8 cellular contexts compared by ENCODE assay signal in genomic region chr7:37198906-37199485, GRCh38.
DNase-seq lines count a peak whose midpoint lies in the region; ATAC-seq, FAIRE-seq and TF ChIP-seq lines count a peak whose summit lies in the region.

No MANE protein-coding gene starts in this region.

- H3K4me2 ChIP-seq in endothelial cell of umbilical vein (ENCODE audit: insufficient read depth, low read length), result no peak overlapping the region

- no peak overlapping the region for H3K4me3 Mint-ChIP-seq in activated CD8-positive, alpha-beta memory T cell treated with anti-CD3 and anti-CD28 coated beads, Interleukin-2, amount 10 ng/mL, durations not matched to agents 7 days and 5 days

- dilution Hi-C loops in endothelial cell of umbilical vein (cut with MboI; ENCODE audit: extremely low pct_ligation_motif_present, low sequenced_read_pairs), result loop anchor here (25.0 kb wide), 1 partner anchor 212 kb away; no protein-coding TSS in a partner anchor

- BruUV-seq in endothelial cell of umbilical vein (replicated peaks; lab: Mats Ljungman, UMichigan), result no TSS peak

- peaks cover 10% of the 10 kb centered on the region for H3K36me3 Mint-ChIP-seq in activated CD8-positive, alpha-beta memory T cell treated with anti-CD3 and anti-CD28 coated beads, Interleukin-2, amount 10 ng/mL, durations not matched to agents 7 days and 5 days

- no peaks in the 10 kb centered on the region for H3K9me3 Mint-ChIP-seq in activated CD8-positive, alpha-beta memory T cell treated with anti-CD3 and anti-CD28 coated beads, Interleukin-2, amount 10 ng/mL, durations not matched to agents 7 days and 5 days (ENCODE audit: low read depth)

- H3K36me3 ChIP-seq in endothelial cell of umbilical vein (ENCODE audit: control insufficient read depth in 2 of 2, extremely low read depth in 1 of 2, insufficient read depth in 2 of 2, low read length in 2 of 2) (no peaks in the 10 kb centered on the region), mucosa of descending colon (ENCODE audit: low read depth) (no peaks in the 10 kb centered on the region)

- CTCF ChIA-PET in activated CD8-positive, alpha-beta memory T cell treated with anti-CD3 and anti-CD28 coated beads, Interleukin-2, amount 10 ng/mL, durations not matched to agents 7 days and 5 days (lab: Charles Lee), result interaction anchor here (0.6 to 10.0 kb wide), 25 partner anchors 10 to 880 kb away, joined by 3 to 63 read pairs (median 4); no protein-coding TSS in a partner anchor
- CTCF ChIA-PET in endothelial cell of umbilical vein (lab: Charles Lee), result interaction anchor here (0.5 to 5.5 kb wide), 40 partner anchors 9 to 757 kb away, joined by 3 to 182 read pairs (median 4); no protein-coding TSS in a partner anchor

- H3K9me3 ChIP-seq in endothelial cell of umbilical vein (replicated peaks; ENCODE audit: control insufficient read depth, insufficient read depth, low read length) (no peaks in the 10 kb centered on the region), mucosa of descending colon (no peaks in the 10 kb centered on the region)

- H4K20me1 ChIP-seq in endothelial cell of umbilical vein (replicated peaks; ENCODE audit: control insufficient read depth, extremely low read depth, insufficient read depth, low read length), result no peaks in the 10 kb centered on the region

- no peaks in the 10 kb centered on the region for H3K79me2 ChIP-seq in endothelial cell of umbilical vein (ENCODE audit: control insufficient read depth, insufficient read depth, low read length)

- H3K4me1 ChIP-seq in endothelial cell of umbilical vein (ENCODE audit: control insufficient read depth, extremely low read depth, insufficient read depth, low read length) (peaks cover 3% of the 10 kb centered on the region), mucosa of descending colon (ENCODE audit: low read depth) (peaks cover 4% of the 10 kb centered on the region)

- peak; percentile 70 for FAIRE-seq in endothelial cell of umbilical vein (lab: Jason Lieb, UNC)

- no peak overlapping the region for H3K27ac ChIP-seq in endothelial cell of umbilical vein (ENCODE audit: insufficient read depth, low read depth, low read length)

- no peaks in the 10 kb centered on the region for H3K9me1 ChIP-seq in endothelial cell of umbilical vein (replicated peaks; ENCODE audit: control insufficient read depth, extremely low read depth, insufficient read depth, low read length)

- TF ChIP-seq CTCF in endothelial cell of umbilical vein (IDR thresholded peaks at IDR 0.05; ENCODE audit: extremely low read depth in 1 of 2, insufficient read depth in 1 of 2, low read depth in 1 of 2, low read length in 2 of 2) (peak; percentile 87 to 88), mucosa of descending colon (IDR thresholded peaks at IDR 0.05) (peak; percentile 70)

- intact Hi-C loops in endothelial cell of umbilical vein (cut with micrococcal nuclease), result loop anchor here (1.0 to 2.0 kb wide), 4 partner anchors 212 to 712 kb away; no protein-coding TSS in a partner anchor
- intact Hi-C loops in mucosa of descending colon (cut with DNase I, micrococcal nuclease), result no loop called here

- POLR2A ChIA-PET in endothelial cell of umbilical vein (lab: Charles Lee), result no interaction called here

- H3K27ac Mint-ChIP-seq in activated CD8-positive, alpha-beta memory T cell treated with anti-CD3 and anti-CD28 coated beads, Interleukin-2, amount 10 ng/mL, durations not matched to agents 7 days and 5 days, result no peak overlapping the region

- H2AFZ ChIP-seq in endothelial cell of umbilical vein (ENCODE audit: low read depth, low read length), result no peak overlapping the region

- H3K4me1 Mint-ChIP-seq in activated CD8-positive, alpha-beta memory T cell treated with anti-CD3 and anti-CD28 coated beads, Interleukin-2, amount 10 ng/mL, durations not matched to agents 7 days and 5 days, result peaks cover 3% of the 10 kb centered on the region

- TF ChIP-seq POLR2A in endothelial cell of umbilical vein (IDR thresholded peaks at IDR 0.05; ENCODE audit: low read depth, low read length), result no peak

- H3K27me3 ChIP-seq in endothelial cell of umbilical vein (ENCODE audit: control insufficient read depth in 2 of 2, insufficient read depth in 2 of 2, low read length in 2 of 2), result no peaks in the 10 kb centered on the region

- H3K9ac ChIP-seq in endothelial cell of umbilical vein (replicated peaks; ENCODE audit: extremely low read depth, insufficient read depth, low read length), result no peak overlapping the region

- H3K27me3 Mint-ChIP-seq in activated CD8-positive, alpha-beta memory T cell treated with anti-CD3 and anti-CD28 coated beads, Interleukin-2, amount 10 ng/mL, durations not matched to agents 7 days and 5 days, result no peaks in the 10 kb centered on the region

- H3K4me3 ChIP-seq in endothelial cell of umbilical vein (replicated peaks in 1 of 3; ENCODE audit: insufficient read depth in 1 of 3, low read depth in 1 of 3, low read length in 3 of 3), result no peak overlapping the region
- H3K4me3 ChIP-seq in mucosa of descending colon, result no peak overlapping the region

- ATAC-seq in HG03354 (IDR thresholded peaks at IDR 0.05; ENCODE audit: poor library complexity, severe bottlenecking, unreplicated experiment) (peak; percentile 69), mucosa of descending colon (peak; percentile 90), GM21381 (IDR thresholded peaks at IDR 0.05; ENCODE audit: unreplicated experiment) (no peak)
- ATAC-seq in activated CD8-positive, alpha-beta memory T cell treated with anti-CD3 and anti-CD28 coated beads, Interleukin-2, amount 10 ng/mL, durations not matched to agents 7 days and 5 days, result peak; percentile 83

- DNase-seq in EL (peak; percentile 58), NCI-H82 (lab: John Stamatoyannopoulos, UW) (peak; percentile 86), endothelial cell of umbilical vein (ENCODE audit: low read depth, low spot score) (peak; percentile 71), mucosa of descending colon (peak in 2 of 3 donors; percentile 81 to 90)
- peak; percentile 82 for DNase-seq in activated CD8-positive, alpha-beta memory T cell treated with anti-CD3 and anti-CD28 coated beads, Interleukin-2, amount 10 ng/mL, durations not matched to agents 7 days and 5 days
- DNase-seq in stimulated activated CD8-positive, alpha-beta memory T cell treated with anti-CD3 and anti-CD28 coated beads, Interleukin-4, amount 100 ng/mL, for 4 hours (ENCODE audit: low read depth in 2 of 2, low spot score in 1 of 2), result peak; percentile 45 to 46

TF ChIP-seq in endothelial cell of umbilical vein, 7 proteins besides CTCF, POLR2A, EP300 and RAD21:
- TF ChIP-seq JUN (IDR thresholded peaks at IDR 0.05; ENCODE audit: borderline replicate concordance, insufficient read depth, insufficient read length, low read depth), result no peak
- TF ChIP-seq EZH2 (IDR thresholded peaks at IDR 0.05; ENCODE audit: borderline replicate concordance, low read depth, low read length, severe bottlenecking), result no peak
- TF ChIP-seq GATA2 (IDR thresholded peaks at IDR 0.05; ENCODE audit: insufficient read depth, insufficient read length, low read depth, low read length), result no peak
- TF ChIP-seq MAX (IDR thresholded peaks at IDR 0.05; ENCODE audit: insufficient read depth, insufficient read length), result no peak
- no peak for TF ChIP-seq FOS (IDR thresholded peaks at IDR 0.05; ENCODE audit: borderline replicate concordance, insufficient read depth, low read length)
- TF ChIP-seq MYC (IDR thresholded peaks at IDR 0.05; ENCODE audit: low read depth, low read length), result no peak
- TF ChIP-seq POLR2AphosphoS5 (IDR thresholded peaks at IDR 0.05; ENCODE audit: insufficient read depth, low read depth, low read length), result no peak
